ENCODE assay signal across 14 cellular contexts in genomic region chr11:126628790-126629621, GRCh38.
DNase-seq lines count a peak whose midpoint lies in the region; ATAC-seq and TF ChIP-seq lines count a peak whose summit lies in the region.
"Had no signal": no experiment of that assay in that cellular context is flagged by ENCODE, and none has a peak within 500 bp of the region (broad histone marks: within the 10 kb centered on the region; RNA-seq: fewer than 3 reads in every experiment).

No MANE protein-coding gene starts in this region.

- 24 to 38% (median 26%) methylated on average over 13 of the region's 13 CpGs for WGBS in psoas muscle, 3 donors

- DNase-seq in GM04503 (ENCODE audit: low read depth) (peak; percentile 96), NCI-H446 treated with DMSO at 0.1 percent for 48 hours (lab: John Stamatoyannopoulos, UW) (peak; percentile 72), fibroblast of villous mesenchyme (ENCODE audit: low read depth) (peak; percentile 36), psoas muscle (no peak), cerebellum (ENCODE audit: low spot score) (no peak), MV-4-11 (lab: John Stamatoyannopoulos, UW) (no peak), NCI-H2196 treated with DMSO at 0.1 percent for 48 hours (lab: John Stamatoyannopoulos, UW; ENCODE audit: unreplicated experiment) (no peak)
- DNase-seq: activated CD4-positive, alpha-beta T cell treated with anti-CD3 and anti-CD28 coated beads for 1 hour; activated naive CD4-positive, alpha-beta T cell; DMS79 treated with DMSO at 0.1 percent for 48 hours; effector CD4-positive, alpha-beta T cell had no signal

- peaks cover 0 to 2% (median 0%) of the 10 kb centered on the region in 3 donors for H3K27me3 ChIP-seq in psoas muscle (ENCODE audit: insufficient read depth in 3 of 3, low read length in 2 of 3)
- H3K27me3 ChIP-seq: neutrophil, SJSA1 had no signal

- H3K4me3 ChIP-seq in fibroblast of villous mesenchyme (ENCODE audit: low read depth, low read length) = no peak overlapping the region
- no peak overlapping the region for H3K4me3 ChIP-seq in psoas muscle
- H3K4me3 ChIP-seq: SJSA1 had no signal

- TF ChIP-seq CTCF in fibroblast of villous mesenchyme (IDR thresholded peaks at IDR 0.05; ENCODE audit: insufficient read depth, low read depth, low read length) = no peak
- TF ChIP-seq CTCF in psoas muscle (IDR thresholded peaks at IDR 0.05) = no peak

- H3K4me1 ChIP-seq in psoas muscle = no peaks in the 10 kb centered on the region

- H3K36me3 ChIP-seq in psoas muscle (ENCODE audit: insufficient read depth in 1 of 2, low read depth in 1 of 2) = no peaks in the 10 kb centered on the region
- H3K36me3 ChIP-seq: neutrophil, SJSA1 had no signal

- intact Hi-C loops in psoas muscle (cut with DNase I) = no loop called here

- no peaks in the 10 kb centered on the region for H3K9me3 ChIP-seq in psoas muscle
- H3K9me3 ChIP-seq: neutrophil, SJSA1 had no signal

- ATAC-seq in psoas muscle = peak in 3 of 4 donors; percentile 19 to 30 (median 28)
- no peak for ATAC-seq in GM18498 (IDR thresholded peaks at IDR 0.05; ENCODE audit: unreplicated experiment)

- no peak overlapping the region for H3K27ac ChIP-seq in psoas muscle
- H3K27ac ChIP-seq: neutrophil, SJSA1 had no signal

Comparison
In these comparisons a context has a peak if more than half of its experiments do, and no peak if none do; other contexts are left out.
1. DNase-seq: peak in GM04503 (single experiment), NCI-H446 treated with DMSO at 0.1 percent for 48 hours (single experiment) and fibroblast of villous mesenchyme (single experiment); none in psoas muscle (0 of 2), cerebellum (single experiment), MV-4-11 (single experiment) and NCI-H2196 treated with DMSO at 0.1 percent for 48 hours (single experiment).